Comparison of ENCODE assay signal across 10 cellular contexts in the genomic region with DNA sequence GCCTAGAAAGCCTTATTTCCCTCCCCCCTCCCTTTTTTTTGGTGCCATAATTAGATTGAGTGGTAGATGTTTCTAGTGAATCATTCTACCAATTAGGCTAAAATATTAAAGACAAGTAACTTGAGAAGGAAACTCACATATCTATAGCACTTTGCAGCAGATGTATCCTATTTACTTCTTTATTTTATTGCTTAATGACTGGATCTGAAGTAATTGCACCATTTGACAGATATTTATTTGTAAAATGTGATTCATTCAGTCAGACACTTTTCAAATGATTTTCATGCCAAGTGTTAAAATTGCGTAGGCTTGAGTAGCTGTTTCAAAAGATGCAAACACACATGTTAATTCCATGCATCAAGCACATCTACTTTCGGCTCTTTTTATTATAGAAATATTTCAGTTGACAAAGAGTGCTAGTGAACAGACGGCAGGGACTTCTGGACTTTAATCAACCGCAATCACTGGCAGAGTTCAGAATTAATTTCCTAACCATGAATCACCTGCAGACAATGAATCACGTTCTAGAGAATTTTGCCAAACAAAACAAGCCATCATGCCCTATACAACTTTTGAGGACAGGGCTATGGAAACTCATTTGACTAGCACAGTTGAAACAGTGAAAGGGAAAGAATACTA.
A peak's percentile ranks its signal among the peaks of the same experiment; 100 is the strongest.
DNase-seq lines count a peak whose midpoint lies in the region; ATAC-seq and TF ChIP-seq lines count a peak whose summit lies in the region.
"Had no signal": no experiment of that assay in that cellular context is flagged by ENCODE, and none has a peak within 500 bp of the region (broad histone marks: within the 10 kb centered on the region; RNA-seq: fewer than 3 reads in every experiment).

No MANE protein-coding gene starts in this region.

- ATAC-seq in left lobe of liver, result peak; percentile 48
- ATAC-seq in GM19035 (IDR thresholded peaks at IDR 0.05; ENCODE audit: unreplicated experiment), result no peak

- H3K9me3 ChIP-seq in mammary epithelial cell (replicated peaks; ENCODE audit: insufficient read depth, low read length) (no peaks in the 10 kb centered on the region), thyroid gland (no peaks in the 10 kb centered on the region)
- H3K9me3 ChIP-seq: left ventricle myocardium inferior had no signal

- H2AFZ ChIP-seq in mammary epithelial cell (ENCODE audit: low read depth, low read length), result no peak overlapping the region

- H3K79me2 ChIP-seq in mammary epithelial cell (ENCODE audit: insufficient read depth, low read length), result no peaks in the 10 kb centered on the region

- TF ChIP-seq CTCF in BJ (IDR thresholded peaks at IDR 0.05; ENCODE audit: insufficient read depth, low read depth, low read length) (no peak), mammary epithelial cell (conservative IDR thresholded peaks at IDR 0.05 in 1 of 2, IDR thresholded peaks at IDR 0.05 in 1 of 2; ENCODE audit: extremely low read depth in 1 of 2, insufficient read depth in 1 of 2, low read depth in 1 of 2, low read length in 2 of 2) (no peak), thyroid gland (IDR thresholded peaks at IDR 0.05) (no peak)

- WGBS in mammary epithelial cell (ENCODE audit: low coverage, missing lambda C conversion rate), result 4% methylated on average over 5 of the region's 5 CpGs
- 68 to 83% methylated on average over 5 of the region's 5 CpGs for WGBS in thyroid gland, 2 donors

- BruUV-seq in mammary epithelial cell (replicated peaks; lab: Mats Ljungman, UMichigan), result no TSS peak

- no peak for TF ChIP-seq POLR2A in thyroid gland (IDR thresholded peaks at IDR 0.05)

- dilution Hi-C loops in mammary epithelial cell (cut with HindIII; ENCODE audit: low sequenced_read_pairs), result no loop called here

- no peaks in the 10 kb centered on the region for H3K36me3 ChIP-seq in BJ (ENCODE audit: control insufficient read depth, insufficient read depth, low read length)
- no peaks in the 10 kb centered on the region for H3K36me3 ChIP-seq in mammary epithelial cell (ENCODE audit: insufficient read depth, low read length)
- no peaks in the 10 kb centered on the region for H3K36me3 ChIP-seq in thyroid gland
- H3K36me3 ChIP-seq: left ventricle myocardium inferior had no signal

- in situ Hi-C loops in mammary epithelial cell (cut with MboI; ENCODE audit: low sequenced_read_pairs in 2 of 2), result loop anchor here in 1 of 2 donors (25.0 kb wide), 1 partner anchor 111 kb away; no protein-coding TSS in a partner anchor

- H3K4me3 ChIP-seq in BJ (ENCODE audit: low read depth, low read length), result no peak overlapping the region
- H3K4me3 ChIP-seq in mammary epithelial cell (replicated peaks in 1 of 3; ENCODE audit: insufficient read depth in 1 of 3, low read depth in 2 of 3, low read length in 3 of 3), result peak overlapping the region in 1 of 3 experiments; percentile 20
- H3K4me3 ChIP-seq in thyroid gland (replicated peaks in 1 of 3), result no peak overlapping the region
- H3K4me3 ChIP-seq: left ventricle myocardium inferior had no signal

- H3K4me2 ChIP-seq in mammary epithelial cell (ENCODE audit: insufficient read depth, low read depth, low read length), result peak overlapping the region; percentile 69

- H3K9ac ChIP-seq in mammary epithelial cell (ENCODE audit: insufficient read depth, low read length), result no peak overlapping the region

- POLR2A ChIA-PET in BJ (lab: Charles Lee), result no interaction called here

- H3K4me1 ChIP-seq in mammary epithelial cell (ENCODE audit: insufficient read depth, low read length) (peaks cover 32% of the 10 kb centered on the region), thyroid gland (no peaks in the 10 kb centered on the region)
- H3K4me1 ChIP-seq: left ventricle myocardium inferior had no signal

- peak overlapping the region; percentile 30 for H3K27ac ChIP-seq in mammary epithelial cell (ENCODE audit: insufficient read depth, low read depth, low read length)
- no peak overlapping the region for H3K27ac ChIP-seq in thyroid gland
- H3K27ac ChIP-seq: left ventricle myocardium inferior had no signal

- DNase-seq in BJ (ENCODE audit: low read depth), result peak; percentile 78
- peak; percentile 76 for DNase-seq in NCI-H1105 (lab: John Stamatoyannopoulos, UW)
- peak; percentile 95 for DNase-seq in mammary epithelial cell
- no peak for DNase-seq in left lobe of liver (ENCODE audit: low spot score)
- no peak for DNase-seq in stimulated activated CD8-positive, alpha-beta memory T cell treated with anti-CD3 and anti-CD28 coated beads, Interleukin-4, amount 100 ng/mL, for 48 hours
- no peak for DNase-seq in thyroid gland
- DNase-seq in central memory CD4-positive, alpha-beta T cell, result no peak
- DNase-seq: activated CD4-positive, alpha-beta memory T cell treated with anti-CD3 and anti-CD28 coated beads, Interleukin-2, amount 10 ng/mL, durations not matched to agents 7 days and 5 days; left ventricle myocardium inferior had no signal

- CTCF ChIA-PET in BJ (lab: Yijun Ruan, JAX), result interaction anchor here (1.3 kb wide), 1 partner anchor 123 kb away, joined by 5 read pairs; no protein-coding TSS in a partner anchor
- CTCF ChIA-PET in mammary epithelial cell (lab: Charles Lee; ENCODE audit: low non-redundant PET), result no interaction called here

- H4K20me1 ChIP-seq in mammary epithelial cell (ENCODE audit: insufficient read depth, low read length), result no peaks in the 10 kb centered on the region

- H3K27me3 ChIP-seq in BJ (ENCODE audit: control insufficient read depth, insufficient read depth, low read length) (no peaks in the 10 kb centered on the region), mammary epithelial cell (ENCODE audit: insufficient read depth, low read length) (no peaks in the 10 kb centered on the region), thyroid gland (no peaks in the 10 kb centered on the region)

- intact Hi-C loops in mammary epithelial cell (cut with micrococcal nuclease) (loop anchor here (10.0 kb wide), 1 partner anchor 72 kb away; no protein-coding TSS in a partner anchor), thyroid gland (cut with DNase I) (no loop called here)

Comparison
In these comparisons a context has a peak if more than half of its experiments do, and no peak if none do; other contexts are left out.
1. DNase-seq: peak in BJ (single experiment), NCI-H1105 (single experiment) and mammary epithelial cell (single experiment); none in left lobe of liver (single experiment), stimulated activated CD8-positive, alpha-beta memory T cell treated with anti-CD3 and anti-CD28 coated beads, Interleukin-4, amount 100 ng/mL, for 48 hours (single experiment), thyroid gland (0 of 2) and central memory CD4-positive, alpha-beta T cell (single experiment).